ENCODE assay signal across 11 cellular contexts in the genomic region with DNA sequence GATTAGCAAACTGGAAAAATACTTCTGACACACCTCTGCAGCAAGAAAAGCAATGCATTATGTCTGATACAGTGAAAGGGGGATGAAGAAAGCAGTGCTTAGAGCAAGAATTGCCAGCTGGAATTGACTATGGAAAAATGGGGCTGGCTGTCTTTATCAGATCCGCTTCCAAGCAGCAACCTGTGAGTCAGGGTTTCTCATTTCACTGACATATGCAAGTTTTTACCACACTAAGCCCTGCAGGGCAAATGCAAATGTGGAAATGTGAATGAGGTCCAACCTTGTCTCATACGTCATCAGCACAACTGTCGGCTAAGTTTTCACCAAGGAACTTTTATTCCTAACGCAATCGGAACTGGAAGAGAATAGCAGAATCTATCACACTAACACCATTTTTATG.
A peak's percentile ranks its signal among the peaks of the same experiment; 100 is the strongest.
DNase-seq lines count a peak whose midpoint lies in the region; TF ChIP-seq lines count a peak whose summit lies in the region.
"Had no signal": no experiment of that assay in that cellular context is flagged by ENCODE, and none has a peak within 500 bp of the region (broad histone marks: within the 10 kb centered on the region; RNA-seq: fewer than 3 reads in every experiment).

No MANE protein-coding gene starts in this region.

- peaks cover 8 to 9% of the 10 kb centered on the region in 2 experiments for H3K4me1 Mint-ChIP-seq in H9
- H3K4me1 Mint-ChIP-seq: CD4-positive, CD25-positive, alpha-beta regulatory T cell had no signal

- peak overlapping the region; percentile 55 for H3K4me2 ChIP-seq in mammary epithelial cell (ENCODE audit: insufficient read depth, low read depth, low read length)
- H3K4me2 ChIP-seq in mesendoderm (ENCODE audit: low read length), result no peak overlapping the region
- no peak overlapping the region for H3K4me2 ChIP-seq in H9 (ENCODE audit: insufficient read depth, insufficient read length, low read length)

- H3K36me3 ChIP-seq in mammary epithelial cell (ENCODE audit: insufficient read depth, low read length), result no peaks in the 10 kb centered on the region
- no peaks in the 10 kb centered on the region for H3K36me3 ChIP-seq in mesendoderm (ENCODE audit: control insufficient read depth, insufficient read depth, low read length)
- no peaks in the 10 kb centered on the region for H3K36me3 ChIP-seq in H7 (replicated peaks; ENCODE audit: control insufficient read depth, insufficient read depth, low read length)
- no peaks in the 10 kb centered on the region for H3K36me3 ChIP-seq in testis (ENCODE audit: low read depth, missing control alignments)

- BruUV-seq in mammary epithelial cell (replicated peaks; lab: Mats Ljungman, UMichigan), result no TSS peak

- H4K91ac ChIP-seq in H9 (ENCODE audit: insufficient read length, low read depth, low read length), result no peak overlapping the region

- H2BK12ac ChIP-seq in H9 (ENCODE audit: insufficient read length, low read depth, low read length), result no peak overlapping the region

- no peak for TF ChIP-seq POLR2A in testis (IDR thresholded peaks at IDR 0.05)

- DNase-seq in AG09319 (ENCODE audit: extremely low read depth, low read depth) (peak; percentile 90), LNCaP clone FGC (ENCODE audit: low read depth) (peak; percentile 28), mammary epithelial cell (peak; percentile 96), mesendoderm (peak; percentile 59), H7 (no peak), testis (no peak), head of caudate nucleus (no peak), H9 (no peak)
- DNase-seq: activated naive CD4-positive, alpha-beta T cell treated with anti-CD3 and anti-CD28 coated beads, Interleukin-2, amount 10 ng/mL, durations not matched to agents 7 days and 5 days; CD4-positive, CD25-positive, alpha-beta regulatory T cell; NCI-H1092 had no signal

- peaks cover 0 to 4% (median 0%) of the 10 kb centered on the region in 3 experiments; a peak in 1 of 7 replicates for H3K36me3 Mint-ChIP-seq in H9 (ENCODE audit: insufficient read depth in 1 of 3, low read depth in 3 of 3)
- H3K36me3 Mint-ChIP-seq: activated naive CD4-positive, alpha-beta T cell treated with anti-CD3 and anti-CD28 coated beads, Interleukin-2, amount 10 ng/mL, durations not matched to agents 7 days and 5 days; CD4-positive, CD25-positive, alpha-beta regulatory T cell had no signal

- H3K79me2 ChIP-seq in mammary epithelial cell (ENCODE audit: insufficient read depth, low read length) (no peaks in the 10 kb centered on the region), mesendoderm (ENCODE audit: control insufficient read depth, insufficient read depth, low read length) (no peaks in the 10 kb centered on the region), H9 (ENCODE audit: insufficient read depth, low read length) (no peaks in the 10 kb centered on the region)

- H3K23ac ChIP-seq in mesendoderm (ENCODE audit: low read length), result no peak overlapping the region
- no peak overlapping the region for H3K23ac ChIP-seq in H9 (ENCODE audit: insufficient read length, low read depth, low read length)

- H2BK120ac ChIP-seq in mesendoderm (ENCODE audit: low read depth, low read length) (no peak overlapping the region), H9 (ENCODE audit: low read depth, low read length, poor library complexity, severe bottlenecking) (no peak overlapping the region)

- in situ Hi-C loops in mammary epithelial cell (cut with MboI; ENCODE audit: low sequenced_read_pairs in 2 of 2), result no loop called here

- TF ChIP-seq CTCF in AG09319 (IDR thresholded peaks at IDR 0.05; ENCODE audit: low read depth, low read length), result no peak
- no peak for TF ChIP-seq CTCF in LNCaP clone FGC (IDR thresholded peaks at IDR 0.05; ENCODE audit: control insufficient read depth, extremely low read depth, insufficient read depth)
- TF ChIP-seq CTCF in mammary epithelial cell (conservative IDR thresholded peaks at IDR 0.05 in 1 of 2, IDR thresholded peaks at IDR 0.05 in 1 of 2; ENCODE audit: extremely low read depth in 1 of 2, insufficient read depth in 1 of 2, low read depth in 1 of 2, low read length in 2 of 2), result no peak
- no peak for TF ChIP-seq CTCF in testis (IDR thresholded peaks at IDR 0.05)
- TF ChIP-seq CTCF in H9 (conservative IDR thresholded peaks at IDR 0.05), result no peak

- no peak overlapping the region for H3K14ac ChIP-seq in H9 (ENCODE audit: insufficient read depth, low read length)

- H2AFZ ChIP-seq in mammary epithelial cell (ENCODE audit: low read depth, low read length), result no peak overlapping the region
- no peak overlapping the region for H2AFZ ChIP-seq in H9 (ENCODE audit: low read length)

- H3K56ac ChIP-seq in mesendoderm (ENCODE audit: low read length) (no peak overlapping the region), H9 (ENCODE audit: insufficient read length, low read depth, low read length) (no peak overlapping the region)

- H3K9me3 Mint-ChIP-seq in H9, result no peaks in the 10 kb centered on the region; a peak in 1 of 5 replicates

- H4K8ac ChIP-seq in mesendoderm (ENCODE audit: low read depth, low read length), result no peak overlapping the region
- no peak overlapping the region for H4K8ac ChIP-seq in H9 (replicated peaks; ENCODE audit: insufficient read length, low read depth, low read length)

- H3K27ac Mint-ChIP-seq in H9, result no peak overlapping the region
- H3K27ac Mint-ChIP-seq: activated naive CD4-positive, alpha-beta T cell treated with anti-CD3 and anti-CD28 coated beads, Interleukin-2, amount 10 ng/mL, durations not matched to agents 7 days and 5 days; CD4-positive, CD25-positive, alpha-beta regulatory T cell had no signal

- no peaks in the 10 kb centered on the region for H4K20me1 ChIP-seq in mammary epithelial cell (ENCODE audit: insufficient read depth, low read length)
- no peaks in the 10 kb centered on the region for H4K20me1 ChIP-seq in H9 (ENCODE audit: control insufficient read depth, insufficient read depth, insufficient read length)

- H4K5ac ChIP-seq in mesendoderm (ENCODE audit: low read length) (no peak overlapping the region), H9 (ENCODE audit: insufficient read length, low read depth, low read length) (no peak overlapping the region)

- H2BK15ac ChIP-seq in mesendoderm (replicated peaks; ENCODE audit: low read depth) (no peak overlapping the region), H9 (ENCODE audit: low read depth, low read length) (no peak overlapping the region)

- H3K18ac ChIP-seq in mesendoderm (ENCODE audit: low read length), result no peak overlapping the region
- H3K18ac ChIP-seq in H9 (ENCODE audit: insufficient read length, low read depth, low read length), result no peak overlapping the region

- H3K27me3 ChIP-seq in mammary epithelial cell (ENCODE audit: insufficient read depth, low read length) (no peaks in the 10 kb centered on the region), mesendoderm (ENCODE audit: insufficient read depth, low read length, poor library complexity) (no peaks in the 10 kb centered on the region), H7 (ENCODE audit: control insufficient read depth, insufficient read depth, low read length) (no peaks in the 10 kb centered on the region), testis (no peaks in the 10 kb centered on the region), H9 (ENCODE audit: insufficient read depth, low read length) (no peaks in the 10 kb centered on the region)

- no peaks in the 10 kb centered on the region for H3K9me3 ChIP-seq in mammary epithelial cell (replicated peaks; ENCODE audit: insufficient read depth, low read length)
- no peaks in the 10 kb centered on the region for H3K9me3 ChIP-seq in testis
- H3K9me3 ChIP-seq in H9 (ENCODE audit: control insufficient read depth, low read depth, low read length), result no peaks in the 10 kb centered on the region

- peaks cover 15% of the 10 kb centered on the region for H3K4me1 ChIP-seq in mammary epithelial cell (ENCODE audit: insufficient read depth, low read length)
- no peaks in the 10 kb centered on the region for H3K4me1 ChIP-seq in mesendoderm (ENCODE audit: control insufficient read depth, low read depth, low read length)
- no peaks in the 10 kb centered on the region for H3K4me1 ChIP-seq in testis
- peaks cover 3% of the 10 kb centered on the region; the same call in 1 of the 2 replicates for H3K4me1 ChIP-seq in H9 (ENCODE audit: insufficient read depth, low read length)

- H2AK5ac ChIP-seq in mesendoderm (ENCODE audit: low read length), result no peak overlapping the region
- H2AK5ac ChIP-seq in H9 (ENCODE audit: insufficient read length, low read length), result no peak overlapping the region

- intact Hi-C loops in mammary epithelial cell (cut with micrococcal nuclease) (loop anchor here (5.0 kb wide), 1 partner anchor 40 kb away; no protein-coding TSS in a partner anchor), testis (cut with DNase I; ENCODE audit: low total_unique reads) (no loop called here), head of caudate nucleus (cut with DNase I) (no loop called here)

- H2BK5ac ChIP-seq in mesendoderm (ENCODE audit: low read length), result no peak overlapping the region
- H2BK5ac ChIP-seq in H9 (ENCODE audit: insufficient read length, low read length), result no peak overlapping the region

- no peak overlapping the region for H3T11ph ChIP-seq in H9 (ENCODE audit: low read length)

- H3K27me3 Mint-ChIP-seq in H9 (ENCODE audit: low read depth), result no peaks in the 10 kb centered on the region; the same call in 1 of the 2 replicates

- CTCF ChIA-PET in mammary epithelial cell (lab: Charles Lee; ENCODE audit: low non-redundant PET), result no interaction called here

- WGBS in mammary epithelial cell (ENCODE audit: low coverage, missing lambda C conversion rate), result 1% methylated on average over 5 of the region's 5 CpGs
- no CpG with 5 or more reads among the region's 5 CpGs for WGBS in mesendoderm (ENCODE audit: extremely low coverage, insufficient coverage, low lambda C conversion rate)
- 59 to 62% methylated on average over 5 of the region's 5 CpGs for WGBS in testis, 2 donors
- WGBS in H9 (ENCODE audit: extremely low coverage, insufficient read length, low lambda C conversion rate), result no CpG with 5 or more reads among the region's 5 CpGs

- dilution Hi-C loops in mammary epithelial cell (cut with HindIII; ENCODE audit: low sequenced_read_pairs), result no loop called here

- H3K9ac ChIP-seq in mammary epithelial cell (ENCODE audit: insufficient read depth, low read length), result no peak overlapping the region
- no peak overlapping the region for H3K9ac ChIP-seq in mesendoderm (ENCODE audit: low read length)
- H3K9ac ChIP-seq in H9 (ENCODE audit: extremely low read depth, insufficient read length, low read length), result no peak overlapping the region

- H3K4ac ChIP-seq in mesendoderm (ENCODE audit: low read depth, low read length), result no peak overlapping the region
- no peak overlapping the region for H3K4ac ChIP-seq in H9 (ENCODE audit: low read depth, low read length)

- H3K79me1 ChIP-seq in mesendoderm (ENCODE audit: low read length), result no peaks in the 10 kb centered on the region
- no peaks in the 10 kb centered on the region for H3K79me1 ChIP-seq in H9 (ENCODE audit: insufficient read depth, low read depth, low read length, poor library complexity, severe bottlenecking)

- no peaks in the 10 kb centered on the region for H3K23me2 ChIP-seq in H9 (ENCODE audit: insufficient read length, low read depth, low read length, poor library complexity, severe bottlenecking)

- no peak overlapping the region for H3K27ac ChIP-seq in mammary epithelial cell (ENCODE audit: insufficient read depth, low read depth, low read length)
- H3K27ac ChIP-seq in mesendoderm (ENCODE audit: low read depth, low read length), result no peak overlapping the region
- no peak overlapping the region for H3K27ac ChIP-seq in testis
- H3K27ac ChIP-seq in H9 (ENCODE audit: insufficient read length, low read depth, low read length), result no peak overlapping the region

- no peak overlapping the region for H2BK20ac ChIP-seq in H9 (ENCODE audit: low read depth, low read length, poor library complexity, severe bottlenecking)

- H3K4me3 ChIP-seq in LNCaP clone FGC (ENCODE audit: low read depth, low read length), result no peak overlapping the region
- no peak overlapping the region for H3K4me3 ChIP-seq in mammary epithelial cell (replicated peaks in 1 of 3; ENCODE audit: insufficient read depth in 1 of 3, low read depth in 2 of 3, low read length in 3 of 3)
- no peak overlapping the region for H3K4me3 ChIP-seq in mesendoderm (ENCODE audit: low read length)
- H3K4me3 ChIP-seq in H7 (ENCODE audit: insufficient read depth, low read depth, low read length), result no peak overlapping the region
- H3K4me3 ChIP-seq in testis, result no peak overlapping the region

- no peak overlapping the region for H3K4me3 Mint-ChIP-seq in H9
- H3K4me3 Mint-ChIP-seq: activated naive CD4-positive, alpha-beta T cell treated with anti-CD3 and anti-CD28 coated beads, Interleukin-2, amount 10 ng/mL, durations not matched to agents 7 days and 5 days; CD4-positive, CD25-positive, alpha-beta regulatory T cell had no signal

Comparison
In these comparisons a context has a peak if more than half of its experiments do, and no peak if none do; other contexts are left out.
1. DNase-seq: peak in AG09319 (single experiment), LNCaP clone FGC (single experiment), mammary epithelial cell (single experiment) and mesendoderm (single experiment); none in H7 (single experiment), testis (single experiment), head of caudate nucleus (0 of 42) and H9 (single experiment).